Comparison of ENCODE assay signal across 1 cellular context in genomic region chr11:8697056-8697455, GRCh38.
TF ChIP-seq lines count a peak whose summit lies in the region.

No MANE protein-coding gene starts in this region.

TF ChIP-seq in H1, 55 proteins besides CTCF, POLR2A, EP300 and RAD21:
- TF ChIP-seq BRCA1 (IDR thresholded peaks at IDR 0.05; ENCODE audit: low read depth, low read length) = no peak
- TF ChIP-seq POLR2AphosphoS5 (IDR thresholded peaks at IDR 0.05; ENCODE audit: low read depth, low read length) = no peak
- TF ChIP-seq BCL11A (IDR thresholded peaks at IDR 0.05; ENCODE audit: low read depth in 2 of 2, low read length in 2 of 2) = no peak
- TF ChIP-seq TAF7 (optimal IDR thresholded peaks at IDR 0.05; ENCODE audit: borderline replicate concordance, low read depth, low read length) = no peak
- no peak for TF ChIP-seq SUZ12 (IDR thresholded peaks at IDR 0.05; ENCODE audit: low read length)
- TF ChIP-seq CBX8 (IDR thresholded peaks at IDR 0.05; ENCODE audit: borderline replicate concordance, low read depth, low read length) = no peak
- TF ChIP-seq, protein P1, sequence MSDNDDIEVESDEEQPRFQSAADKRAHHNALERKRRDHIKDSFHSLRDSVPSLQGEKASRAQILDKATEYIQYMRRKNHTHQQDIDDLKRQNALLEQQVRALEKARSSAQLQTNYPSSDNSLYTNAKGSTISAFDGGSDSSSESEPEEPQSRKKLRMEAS (IDR thresholded peaks at IDR 0.05) = no peak
- TF ChIP-seq, protein P2, sequence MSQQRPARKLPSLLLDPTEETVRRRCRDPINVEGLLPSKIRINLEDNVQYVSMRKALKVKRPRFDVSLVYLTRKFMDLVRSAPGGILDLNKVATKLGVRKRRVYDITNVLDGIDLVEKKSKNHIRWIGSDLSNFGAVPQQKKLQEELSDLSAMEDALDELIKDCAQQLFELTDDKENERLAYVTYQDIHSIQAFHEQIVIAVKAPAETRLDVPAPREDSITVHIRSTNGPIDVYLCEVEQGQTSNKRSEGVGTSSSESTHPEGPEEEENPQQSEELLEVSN (IDR thresholded peaks at IDR 0.05) = no peak
- TF ChIP-seq SP1 (IDR thresholded peaks at IDR 0.05; ENCODE audit: low read depth, low read length) = no peak
- no peak for TF ChIP-seq FOSL1 (IDR thresholded peaks at IDR 0.05; ENCODE audit: insufficient read depth, low read depth, low read length)
- TF ChIP-seq RFX5 (IDR thresholded peaks at IDR 0.05; ENCODE audit: borderline replicate concordance, low read depth, low read length) = no peak
- TF ChIP-seq JUND (IDR thresholded peaks at IDR 0.05; ENCODE audit: low read length) = no peak
- no peak for TF ChIP-seq RXRA (IDR thresholded peaks at IDR 0.05; ENCODE audit: insufficient read depth, low read depth, low read length)
- TF ChIP-seq SP2 (IDR thresholded peaks at IDR 0.05; ENCODE audit: low read length) = no peak
- no peak for TF ChIP-seq GTF2F1 (IDR thresholded peaks at IDR 0.05; ENCODE audit: borderline replicate concordance, low read depth, low read length)
- TF ChIP-seq ATF3 (IDR thresholded peaks at IDR 0.05; ENCODE audit: insufficient read depth, low read depth, low read length) = no peak
